1 cellular context compared by ENCODE assay signal in genomic region chr2:152573168-152573567, GRCh38.
TF ChIP-seq lines count a peak whose summit lies in the region.

No MANE protein-coding gene starts in this region.

TF ChIP-seq in K562, 482 proteins besides CTCF, POLR2A, EP300 and RAD21 (continued from another document and continues in another):
- TF ChIP-seq ZNF518B (CRISPR knock-in tag; IDR thresholded peaks at IDR 0.05) (no peak), TEAD4 (IDR thresholded peaks at IDR 0.05; ENCODE audit: low read length) (peak; percentile 79), TEAD4 (CRISPR knock-in tag; IDR thresholded peaks at IDR 0.05; ENCODE audit: borderline replicate concordance) (no peak), KDM4B (IDR thresholded peaks at IDR 0.05; ENCODE audit: borderline replicate concordance in 2 of 2, low read depth in 1 of 2) (no peak), TBL1XR1 (IDR thresholded peaks at IDR 0.05; ENCODE audit: low read length in 2 of 2) (0 out of 4 replicates have a peak, but pooled peaks of 1 of the 2 experiments have one; percentile 13), CTCFL (IDR thresholded peaks at IDR 0.05; ENCODE audit: borderline replicate concordance, insufficient read depth, low read depth, low read length, poor library complexity, severe bottlenecking) (no peak), KAT2B (IDR thresholded peaks at IDR 0.05; ENCODE audit: low read depth, low read length) (no peak), TSHZ1 (CRISPR knock-in tag; IDR thresholded peaks at IDR 0.05) (no peak), BACH1 (tag; IDR thresholded peaks at IDR 0.05) (peak; percentile 87; the same call in 1 of the 2 replicates), ZNF316 (IDR thresholded peaks at IDR 0.05) (peak; percentile 95), PPARD (CRISPR knock-in tag; IDR thresholded peaks at IDR 0.05) (no peak), SNRNP70 (optimal IDR thresholded peaks at IDR 0.05; ENCODE audit: low read depth, low read length) (no peak), EHMT2 (IDR thresholded peaks at IDR 0.05) (peak; percentile 45; the same call in 1 of the 2 replicates), PKNOX1 (IDR thresholded peaks at IDR 0.05) (peak; percentile 69), ZBTB49 (CRISPR knock-in tag; IDR thresholded peaks at IDR 0.05; ENCODE audit: borderline replicate concordance) (no peak), VEZF1 (CRISPR knock-in tag; IDR thresholded peaks at IDR 0.05) (peak; percentile 27; the same call in 1 of the 2 replicates), ZNF280B (CRISPR knock-in tag; IDR thresholded peaks at IDR 0.05) (no peak), STAG1 (CRISPR knock-in tag; IDR thresholded peaks at IDR 0.05; ENCODE audit: borderline replicate concordance) (no peak), CBFA2T2 (conservative IDR thresholded peaks at IDR 0.05) (peak; percentile 88), ZZZ3 (IDR thresholded peaks at IDR 0.05) (no peak), AFF1 (IDR thresholded peaks at IDR 0.05; ENCODE audit: low read depth in 1 of 2, partially characterized antibody in 2 of 2) (peak in 1 of 2 experiments; percentile 74), RFX7 (CRISPR knock-in tag; IDR thresholded peaks at IDR 0.05) (no peak), RBBP5 (IDR thresholded peaks at IDR 0.05; ENCODE audit: borderline replicate concordance, insufficient read depth, low read length, poor library complexity, severe bottlenecking) (no peak), HOXB6 (CRISPR knock-in tag; IDR thresholded peaks at IDR 0.05; ENCODE audit: borderline replicate concordance) (no peak)
